Comparison of ENCODE assay signal across 12 cellular contexts in the genomic region with DNA sequence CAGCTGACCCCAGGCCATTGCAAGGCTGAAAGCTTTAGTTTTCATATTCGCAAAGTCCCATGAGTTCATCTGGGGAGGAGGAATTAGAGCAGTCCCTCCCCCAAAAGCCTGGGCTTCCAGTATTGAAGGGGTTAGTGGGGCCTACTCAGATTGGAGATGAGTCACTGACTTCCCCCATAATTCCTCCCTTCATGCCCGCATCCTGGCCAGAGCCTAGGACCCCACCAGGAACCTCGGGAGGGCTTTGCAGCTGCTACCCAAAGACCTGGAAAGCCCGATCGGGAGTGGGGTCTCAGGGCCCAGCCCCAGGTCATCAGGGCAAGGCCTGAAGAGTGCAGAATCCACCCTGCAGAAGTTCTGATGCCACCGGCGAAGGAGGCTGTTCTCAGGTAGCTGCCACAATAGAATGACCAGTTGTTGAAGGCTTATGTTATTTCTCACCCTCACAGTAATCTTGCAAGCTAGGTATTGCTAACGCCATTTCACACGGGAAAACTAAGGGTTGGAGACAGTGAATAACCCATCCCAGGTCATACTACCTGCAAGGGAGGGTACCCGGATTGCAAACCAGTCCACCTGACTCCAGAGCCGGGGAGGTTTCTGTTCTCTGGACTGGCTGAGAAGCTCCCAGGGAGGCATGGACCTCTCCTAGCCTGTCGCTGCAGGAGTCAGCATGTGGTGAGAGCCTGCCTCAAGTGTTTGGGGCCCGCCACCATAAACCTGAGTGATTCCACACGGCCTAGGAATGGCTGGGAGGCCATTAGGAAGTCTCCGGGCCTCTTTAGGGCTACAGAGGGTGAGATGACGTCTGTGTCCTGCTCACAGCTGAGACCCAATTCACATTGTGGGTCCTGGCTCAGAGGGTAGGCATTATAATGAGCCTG. TPM values are rescaled to one million over a fixed set of nuclear protein-coding genes. Genes with fewer than 3 reads are reported as not detected.
DNase-seq lines count a peak whose midpoint lies in the region; ATAC-seq, FAIRE-seq and TF ChIP-seq lines count a peak whose summit lies in the region.
"Had no signal": no experiment of that assay in that cellular context is flagged by ENCODE, and none has a peak within 500 bp of the region (broad histone marks: within the 10 kb centered on the region; RNA-seq: fewer than 3 reads in every experiment).

No MANE protein-coding gene starts in this region.

- no peaks in the 10 kb centered on the region for H3K36me3 ChIP-seq in heart left ventricle
- no peaks in the 10 kb centered on the region for H3K36me3 ChIP-seq in muscle layer of colon (ENCODE audit: insufficient read depth, low read length)
- no peaks in the 10 kb centered on the region for H3K36me3 ChIP-seq in uterus
- H3K36me3 ChIP-seq: thyroid gland had no signal

- no peaks in the 10 kb centered on the region for H3K9me3 ChIP-seq in heart left ventricle
- no peaks in the 10 kb centered on the region for H3K9me3 ChIP-seq in muscle layer of colon (ENCODE audit: low read length)
- H3K9me3 ChIP-seq in uterus, result no peaks in the 10 kb centered on the region
- H3K9me3 ChIP-seq: thyroid gland had no signal

- H3K4me1 Mint-ChIP-seq in activated T-helper 2 cell treated with anti-CD3 and anti-CD28 coated beads, Interferon-gamma antibody, Interleukin-2, Interleukin-4, amounts not matched to agents 10 μg/mL and 5 μg/mL and 100 μg/mL, durations not matched to agents 14 hours and 24 hours and 36 hours (ENCODE audit: low read depth), result peaks cover 88% of the 10 kb centered on the region

- H3K4me1 ChIP-seq in heart left ventricle (peaks cover 27 to 90% (median 69%) of the 10 kb centered on the region in 12 donors), muscle layer of colon (ENCODE audit: insufficient read depth, low read length) (peaks cover 59% of the 10 kb centered on the region), uterus (peaks cover 26 to 32% of the 10 kb centered on the region in 2 donors)

- H3K36me3 Mint-ChIP-seq in activated T-helper 2 cell treated with anti-CD3 and anti-CD28 coated beads, Interferon-gamma antibody, Interleukin-2, Interleukin-4, amounts not matched to agents 10 μg/mL and 5 μg/mL and 100 μg/mL, durations not matched to agents 14 hours and 24 hours and 36 hours (ENCODE audit: low read depth), result no peaks in the 10 kb centered on the region

- ATAC-seq in heart left ventricle, result no peak

- H3K27me3 ChIP-seq in heart left ventricle, result no peaks in the 10 kb centered on the region
- H3K27me3 ChIP-seq in muscle layer of colon (ENCODE audit: control insufficient read depth in 1 of 2, insufficient read depth in 2 of 2, low read length in 2 of 2), result no peaks in the 10 kb centered on the region
- H3K27me3 ChIP-seq in uterus, result no peaks in the 10 kb centered on the region
- H3K27me3 ChIP-seq: thyroid gland had no signal

- H3K27ac Mint-ChIP-seq in activated T-helper 2 cell treated with anti-CD3 and anti-CD28 coated beads, Interferon-gamma antibody, Interleukin-2, Interleukin-4, amounts not matched to agents 10 μg/mL and 5 μg/mL and 100 μg/mL, durations not matched to agents 14 hours and 24 hours and 36 hours, result peak overlapping the region; percentile 22

- TF ChIP-seq CTCF in heart left ventricle (IDR thresholded peaks at IDR 0.05) (no peak), uterus (IDR thresholded peaks at IDR 0.05) (no peak)

- WGBS in heart left ventricle, 4 donors, result 78 to 89% (median 86%) methylated on average over 9 to 16 of the region's 16 CpGs

- H3K4me3 Mint-ChIP-seq in activated T-helper 2 cell treated with anti-CD3 and anti-CD28 coated beads, Interferon-gamma antibody, Interleukin-2, Interleukin-4, amounts not matched to agents 10 μg/mL and 5 μg/mL and 100 μg/mL, durations not matched to agents 14 hours and 24 hours and 36 hours (ENCODE audit: low read depth), result no peak overlapping the region

- intact Hi-C loops in heart left ventricle (cut with DNase I) (loop anchor here in 3 of 10 donors (10.0 kb wide), 3 partner anchors 234 to 326 kb away; a partner anchor contains a TSS), cardiac septum (cut with DNase I) (no loop called here), uterus (cut with DNase I; ENCODE audit: low total_unique reads) (no loop called here)
- intact Hi-C loops in activated T-helper 2 cell treated with anti-CD3 and anti-CD28 coated beads, Interferon-gamma antibody, Interleukin-2, Interleukin-4, amounts not matched to agents 10 μg/mL and 5 μg/mL and 100 μg/mL, durations not matched to agents 14 hours and 24 hours and 36 hours (cut with micrococcal nuclease), result loop anchor here (10.0 kb wide), 1 partner anchor 234 kb away; a partner anchor contains a TSS

- H3K27me3 Mint-ChIP-seq in activated T-helper 2 cell treated with anti-CD3 and anti-CD28 coated beads, Interferon-gamma antibody, Interleukin-2, Interleukin-4, amounts not matched to agents 10 μg/mL and 5 μg/mL and 100 μg/mL, durations not matched to agents 14 hours and 24 hours and 36 hours (ENCODE audit: low read depth), result no peaks in the 10 kb centered on the region

- no peaks in the 10 kb centered on the region for H3K9me3 Mint-ChIP-seq in activated T-helper 2 cell treated with anti-CD3 and anti-CD28 coated beads, Interferon-gamma antibody, Interleukin-2, Interleukin-4, amounts not matched to agents 10 μg/mL and 5 μg/mL and 100 μg/mL, durations not matched to agents 14 hours and 24 hours and 36 hours

- FAIRE-seq in frontal cortex (lab: Jason Lieb, UNC), result no peak

- no peak overlapping the region for H3K9ac ChIP-seq in muscle layer of colon (ENCODE audit: low read length)

- H3K4me3 ChIP-seq in heart left ventricle (no peak overlapping the region), muscle layer of colon (ENCODE audit: low read depth in 1 of 2, low read length in 2 of 2) (no peak overlapping the region), uterus (no peak overlapping the region)
- H3K4me3 ChIP-seq: thyroid gland had no signal

- peak overlapping the region in 10 of 12 donors; percentile 87 to 100 (median 98) for H3K27ac ChIP-seq in heart left ventricle
- peak overlapping the region; percentile 83 for H3K27ac ChIP-seq in muscle layer of colon (ENCODE audit: low read depth, low read length)
- peak overlapping the region; percentile 100 for H3K27ac ChIP-seq in uterus

- TF ChIP-seq POLR2A in heart left ventricle (IDR thresholded peaks at IDR 0.05) (no peak), uterus (IDR thresholded peaks at IDR 0.05) (no peak)

- no peak for DNase-seq in heart left ventricle
- no peak for DNase-seq in cardiac septum (ENCODE audit: low spot score)
- no peak for DNase-seq in activated T-helper 2 cell treated with anti-CD3 and anti-CD28 coated beads, Interferon-gamma antibody, Interleukin-2, Interleukin-4, amounts not matched to agents 10 μg/mL and 5 μg/mL and 100 μg/mL, durations not matched to agents 14 hours and 24 hours and 36 hours (ENCODE audit: low spot score)
- DNase-seq in uterus, result peak in 1 of 2 donors; percentile 43
- DNase-seq in NCI-H128 (lab: John Stamatoyannopoulos, UW; ENCODE audit: unreplicated experiment), result no peak
- no peak for DNase-seq in frontal cortex (ENCODE audit: low spot score in 2 of 2)
- no peak for DNase-seq in NCI-H524 (lab: John Stamatoyannopoulos, UW)
- DNase-seq: effector CD4-positive, alpha-beta T cell; NCI-H1436; stimulated activated CD4-positive, alpha-beta T cell treated with anti-CD3 and anti-CD28 coated beads, Interleukin-4, amount 100 ng/mL, for 1 hour; thyroid gland had no signal

RNA-seq across cellular contexts. Expression of a gene that starts 5.8 kb away (rescaled TPM):
- total RNA-seq in heart left ventricle (10 to 100 TPM; 13.3 to 50.2 (median 28.2) TPM), cardiac septum (79.4 TPM), uterus (10 to 100 TPM; 15.1 to 73.5 (median 36.3) TPM), frontal cortex (1.6 TPM)
- polyA plus RNA-seq in heart left ventricle, result 10 to 100 TPM; 35.6 to 41.2 TPM
- 164 and 170 TPM in 2 replicates for total RNA-seq in activated T-helper 2 cell treated with anti-CD3 and anti-CD28 coated beads, Interferon-gamma antibody, Interleukin-2, Interleukin-4, amounts not matched to agents 10 μg/mL and 5 μg/mL and 100 μg/mL, durations not matched to agents 14 hours and 24 hours and 36 hours

RNA-seq across cellular contexts. Expression of a gene that starts 25.6 kb away (rescaled TPM):
- total RNA-seq in heart left ventricle, result under 1 TPM in 2 of 9 donors, not detected in 7; 0.27 to 0.75 TPM
- under 1 TPM in 1 of 2 donors, not detected in 1; 0.07 TPM for polyA plus RNA-seq in heart left ventricle
- total RNA-seq in cardiac septum, result not detected
- 0.16 and 0.52 TPM in 2 replicates for total RNA-seq in activated T-helper 2 cell treated with anti-CD3 and anti-CD28 coated beads, Interferon-gamma antibody, Interleukin-2, Interleukin-4, amounts not matched to agents 10 μg/mL and 5 μg/mL and 100 μg/mL, durations not matched to agents 14 hours and 24 hours and 36 hours
- total RNA-seq in uterus, result not detected
- total RNA-seq in frontal cortex, result not detected
